Comparison of ENCODE assay signal across 13 cellular contexts in the genomic region with DNA sequence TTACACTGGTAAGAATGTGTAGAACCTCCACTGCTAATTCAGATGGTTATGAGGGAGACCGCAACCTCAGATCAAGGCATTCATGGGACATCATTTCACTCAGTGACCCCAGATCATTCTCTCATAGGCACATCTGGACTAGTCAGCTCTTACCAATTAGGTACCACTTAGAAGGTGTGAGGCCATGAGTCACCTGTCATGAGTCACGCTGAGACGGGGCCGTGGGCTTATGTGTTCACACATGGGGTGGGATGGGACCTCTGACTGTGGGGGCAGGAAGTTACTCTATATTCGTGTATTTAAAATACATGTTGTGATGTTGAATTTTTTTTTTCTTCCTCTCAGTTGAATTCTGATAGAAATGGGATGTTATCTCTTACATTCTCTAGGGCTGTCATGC. TPM values are rescaled to one million over a fixed set of nuclear protein-coding genes. Genes with fewer than 3 reads are reported as not detected.
DNase-seq lines count a peak whose midpoint lies in the region; ATAC-seq, FAIRE-seq and TF ChIP-seq lines count a peak whose summit lies in the region.
"Had no signal": no experiment of that assay in that cellular context is flagged by ENCODE, and none has a peak within 500 bp of the region (broad histone marks: within the 10 kb centered on the region; RNA-seq: fewer than 3 reads in every experiment).

No MANE protein-coding gene starts in this region.

- no peak overlapping the region for H3K27ac ChIP-seq in WERI-Rb-1
- H3K27ac ChIP-seq: dorsolateral prefrontal cortex, hepatocyte had no signal

- no peaks in the 10 kb centered on the region for H3K9me3 ChIP-seq in WERI-Rb-1 (ENCODE audit: severe bottlenecking)
- H3K9me3 ChIP-seq: SK-N-SH had no signal

- intact Hi-C loops in activated CD4-positive, alpha-beta T cell treated with anti-CD3 and anti-CD28 coated beads for 36 hours (cut with DNase I, micrococcal nuclease), result loop anchor here in 1 of 2 experiments (2.0 to 10.0 kb wide), 2 partner anchors 56 to 858 kb away; partner anchors contain the start of genes CCDC92 and ZNF664
- intact Hi-C loops in natural killer cell (cut with micrococcal nuclease), result loop anchor here (2.0 kb wide), 1 partner anchor 18 kb away; no protein-coding TSS in a partner anchor

- DNase-seq in activated CD4-positive, alpha-beta T cell treated with anti-CD3 and anti-CD28 coated beads for 36 hours, result peak; percentile 80
- DNase-seq in activated CD4-positive, alpha-beta T cell treated with anti-CD3 and anti-CD28 coated beads, Interleukin-2, amount 10 ng/mL, durations not matched to agents 7 days and 5 days, result no peak
- DNase-seq in activated T-cell treated with anti-CD3 and anti-CD28 coated beads for 4 hours (peak; percentile 59), natural killer cell (peak; percentile 43), WERI-Rb-1 (no peak), GM12891 (ENCODE audit: insufficient read length, low spot score) (no peak)
- DNase-seq in stimulated activated CD8-positive, alpha-beta memory T cell treated with anti-CD3 and anti-CD28 coated beads, Interleukin-4, amount 100 ng/mL, for 4 hours (ENCODE audit: low read depth in 2 of 2, low spot score in 1 of 2), result peak; percentile 35 to 71
- DNase-seq: SK-N-SH had no signal

- FAIRE-seq in GM12891 (lab: Jason Lieb, UNC), result no peak
- FAIRE-seq: H1 had no signal

- no peak overlapping the region for H3K27ac Mint-ChIP-seq in activated CD4-positive, alpha-beta T cell treated with anti-CD3 and anti-CD28 coated beads for 36 hours
- no peak overlapping the region for H3K27ac Mint-ChIP-seq in activated CD4-positive, alpha-beta T cell treated with anti-CD3 and anti-CD28 coated beads, Interleukin-2, amount 10 ng/mL, durations not matched to agents 7 days and 5 days
- peak overlapping the region; percentile 52 to 67 for H3K27ac Mint-ChIP-seq in natural killer cell
- H3K27ac Mint-ChIP-seq: progenitor cell of endocrine pancreas had no signal

- CTCF ChIA-PET in activated CD4-positive, alpha-beta T cell treated with anti-CD3 and anti-CD28 coated beads for 36 hours (lab: Charles Lee), result interaction anchor here (1.5 to 1.8 kb wide), 2 partner anchors 14 to 68 kb away, joined by 4 to 8 read pairs; no protein-coding TSS in a partner anchor
- CTCF ChIA-PET in activated CD4-positive, alpha-beta T cell treated with anti-CD3 and anti-CD28 coated beads, Interleukin-2, amount 10 ng/mL, durations not matched to agents 7 days and 5 days (lab: Charles Lee), result interaction anchor here (1.0 kb wide), 1 partner anchor 9 kb away, joined by 4 read pairs; no protein-coding TSS in a partner anchor

- POLR2A ChIA-PET in activated CD4-positive, alpha-beta T cell treated with anti-CD3 and anti-CD28 coated beads for 36 hours (lab: Charles Lee), result no interaction called here
- POLR2A ChIA-PET in activated CD4-positive, alpha-beta T cell treated with anti-CD3 and anti-CD28 coated beads, Interleukin-2, amount 10 ng/mL, durations not matched to agents 7 days and 5 days (lab: Charles Lee), result no interaction called here

- H3K9me3 Mint-ChIP-seq in activated CD4-positive, alpha-beta T cell treated with anti-CD3 and anti-CD28 coated beads for 36 hours (ENCODE audit: low read depth), result no peaks in the 10 kb centered on the region
- H3K9me3 Mint-ChIP-seq in activated CD4-positive, alpha-beta T cell treated with anti-CD3 and anti-CD28 coated beads, Interleukin-2, amount 10 ng/mL, durations not matched to agents 7 days and 5 days, result no peaks in the 10 kb centered on the region
- no peaks in the 10 kb centered on the region for H3K9me3 Mint-ChIP-seq in natural killer cell

- ATAC-seq in activated CD4-positive, alpha-beta T cell treated with anti-CD3 and anti-CD28 coated beads for 36 hours, result peak; percentile 100
- peak; percentile 87 to 99 (median 97) for ATAC-seq in natural killer cell
- ATAC-seq in HG03469 (IDR thresholded peaks at IDR 0.05; ENCODE audit: unreplicated experiment), result no peak

- no peaks in the 10 kb centered on the region for H3K27me3 Mint-ChIP-seq in activated CD4-positive, alpha-beta T cell treated with anti-CD3 and anti-CD28 coated beads for 36 hours
- H3K27me3 Mint-ChIP-seq in activated CD4-positive, alpha-beta T cell treated with anti-CD3 and anti-CD28 coated beads, Interleukin-2, amount 10 ng/mL, durations not matched to agents 7 days and 5 days, result peaks cover 3% of the 10 kb centered on the region
- H3K27me3 Mint-ChIP-seq in natural killer cell (ENCODE audit: low read depth in 2 of 2), result peaks cover 0 to 4% of the 10 kb centered on the region in 2 donors

- H3K36me3 Mint-ChIP-seq in activated CD4-positive, alpha-beta T cell treated with anti-CD3 and anti-CD28 coated beads for 36 hours (ENCODE audit: low read depth), result no peaks in the 10 kb centered on the region
- H3K36me3 Mint-ChIP-seq in activated CD4-positive, alpha-beta T cell treated with anti-CD3 and anti-CD28 coated beads, Interleukin-2, amount 10 ng/mL, durations not matched to agents 7 days and 5 days (ENCODE audit: low read depth), result no peaks in the 10 kb centered on the region
- no peaks in the 10 kb centered on the region for H3K36me3 Mint-ChIP-seq in natural killer cell

- H3K4me1 Mint-ChIP-seq in activated CD4-positive, alpha-beta T cell treated with anti-CD3 and anti-CD28 coated beads for 36 hours, result peaks cover 21% of the 10 kb centered on the region
- peaks cover 6% of the 10 kb centered on the region for H3K4me1 Mint-ChIP-seq in activated CD4-positive, alpha-beta T cell treated with anti-CD3 and anti-CD28 coated beads, Interleukin-2, amount 10 ng/mL, durations not matched to agents 7 days and 5 days
- peaks cover 10 to 13% of the 10 kb centered on the region in 2 donors for H3K4me1 Mint-ChIP-seq in natural killer cell

- TF ChIP-seq CTCF in natural killer cell (IDR thresholded peaks at IDR 0.05) (no peak), WERI-Rb-1 (IDR thresholded peaks at IDR 0.05; ENCODE audit: low read depth, low read length) (no peak)

- no peak overlapping the region for H3K4me3 ChIP-seq in WERI-Rb-1 (ENCODE audit: low read depth, low read length)
- H3K4me3 ChIP-seq: dorsolateral prefrontal cortex, hepatocyte had no signal

- no peaks in the 10 kb centered on the region for H3K36me3 ChIP-seq in WERI-Rb-1

- H3K4me3 Mint-ChIP-seq in activated CD4-positive, alpha-beta T cell treated with anti-CD3 and anti-CD28 coated beads for 36 hours, result no peak overlapping the region
- H3K4me3 Mint-ChIP-seq in activated CD4-positive, alpha-beta T cell treated with anti-CD3 and anti-CD28 coated beads, Interleukin-2, amount 10 ng/mL, durations not matched to agents 7 days and 5 days, result no peak overlapping the region
- no peak overlapping the region for H3K4me3 Mint-ChIP-seq in natural killer cell

- no peak for TF ChIP-seq POLR2A in GM12891 (IDR thresholded peaks at IDR 0.05; ENCODE audit: low read depth, low read length)

- H3K27me3 ChIP-seq in WERI-Rb-1 (ENCODE audit: insufficient read depth, low read depth, severe bottlenecking), result no peaks in the 10 kb centered on the region
- H3K27me3 ChIP-seq: dorsolateral prefrontal cortex, hepatocyte had no signal

TF ChIP-seq in GM12891, 5 proteins besides CTCF, POLR2A, EP300 and RAD21:
- TF ChIP-seq TAF1 (IDR thresholded peaks at IDR 0.05; ENCODE audit: low read depth, low read length) (no peak), POLR2AphosphoS5 (IDR thresholded peaks at IDR 0.05; ENCODE audit: low read depth, low read length) (no peak)

RNA-seq across cellular contexts. Expression of gene CCDC92, which starts 55.9 kb away (rescaled TPM):
- 10 to 100 TPM in 1 of 2 experiments, 1 to 10 TPM in 1; 8.7 to 11.0 TPM for total RNA-seq in activated CD4-positive, alpha-beta T cell treated with anti-CD3 and anti-CD28 coated beads for 36 hours
- 10 to 100 TPM; 27.9 to 28.8 TPM for total RNA-seq in activated CD4-positive, alpha-beta T cell treated with anti-CD3 and anti-CD28 coated beads, Interleukin-2, amount 10 ng/mL, durations not matched to agents 7 days and 5 days
- total RNA-seq in natural killer cell, result 10 to 100 TPM; 37.6 to 42.4 (median 39.1) TPM
- 7.8 TPM for polyA plus RNA-seq in GM12891 (2012; ENCODE audit: low read depth, missing spikeins)

RNA-seq across cellular contexts. Expression of gene ZNF664, which starts 56.3 kb away (rescaled TPM):
- 10 to 100 TPM; 46.4 to 48.3 TPM for total RNA-seq in activated CD4-positive, alpha-beta T cell treated with anti-CD3 and anti-CD28 coated beads for 36 hours
- 10 to 100 TPM; 41.3 to 46.6 TPM for total RNA-seq in activated CD4-positive, alpha-beta T cell treated with anti-CD3 and anti-CD28 coated beads, Interleukin-2, amount 10 ng/mL, durations not matched to agents 7 days and 5 days
- 10 to 100 TPM; 36.0 to 47.3 (median 46.9) TPM for total RNA-seq in natural killer cell
- polyA plus RNA-seq in GM12891 (2012; ENCODE audit: low read depth, missing spikeins), result 22.6 TPM

Comparison
In these comparisons a context has a peak if more than half of its experiments do, and no peak if none do; other contexts are left out.
1. DNase-seq: peak in activated CD4-positive, alpha-beta T cell treated with anti-CD3 and anti-CD28 coated beads for 36 hours (single experiment), activated T-cell treated with anti-CD3 and anti-CD28 coated beads for 4 hours (single experiment), natural killer cell (single experiment) and stimulated activated CD8-positive, alpha-beta memory T cell treated with anti-CD3 and anti-CD28 coated beads, Interleukin-4, amount 100 ng/mL, for 4 hours (2 of 2); none in activated CD4-positive, alpha-beta T cell treated with anti-CD3 and anti-CD28 coated beads, Interleukin-2, amount 10 ng/mL, durations not matched to agents 7 days and 5 days (single experiment), WERI-Rb-1 (single experiment) and GM12891 (single experiment).
2. H3K27ac Mint-ChIP-seq: peak in natural killer cell (2 of 2); none in activated CD4-positive, alpha-beta T cell treated with anti-CD3 and anti-CD28 coated beads for 36 hours (single experiment) and activated CD4-positive, alpha-beta T cell treated with anti-CD3 and anti-CD28 coated beads, Interleukin-2, amount 10 ng/mL, durations not matched to agents 7 days and 5 days (single experiment).